26 cellular contexts compared by ENCODE assay signal in genomic region chr9:78565481-78565880, GRCh38.
"Had no signal": no experiment of that assay in that cellular context is flagged by ENCODE, and none has a peak within 500 bp of the region (broad histone marks: within the 10 kb centered on the region; RNA-seq: fewer than 3 reads in every experiment).

No MANE protein-coding gene starts in this region.

- H3K9me3 ChIP-seq: ovary, spleen, testis, tibial nerve, upper lobe of right lung, vagina had no signal

- H3K27me3 ChIP-seq: dorsolateral prefrontal cortex, heart left ventricle, neural progenitor cell, ovary, testis, tibial nerve, upper lobe of right lung, vagina had no signal

- H3K4me3 ChIP-seq: dorsolateral prefrontal cortex, heart left ventricle, lung, neural progenitor cell, ovary, spleen, testis, tibial nerve, upper lobe of right lung, vagina had no signal

- DNase-seq: cortex of kidney; dorsolateral prefrontal cortex; effector memory CD4-positive, alpha-beta T cell; heart left ventricle; hippocampal formation; left colon; left ventricle myocardium superior; mesenchymal stem cell; midbrain; nucleus accumbens; ovary; right cardiac atrium; spleen; stimulated activated CD4-positive, alpha-beta T cell treated with anti-CD3 and anti-CD28 coated beads, Interleukin-15, amount 100 ng/mL, for 24 hours; stimulated activated CD4-positive, alpha-beta T cell treated with anti-CD3 and anti-CD28 coated beads, Interleukin-1b, Interleukin-23, amount 100 ng/mL, for 48 hours; stimulated activated CD4-positive, alpha-beta T cell treated with anti-CD3 and anti-CD28 coated beads, Interleukin-4, amount 100 ng/mL, for 24 hours; stimulated activated naive B cell treated with anti-CD40 and anti-IgM and Interleukin-4, amounts not matched to agents 10 μg/mL and 1 μg/mL and 100 μg/mL, for 72 hours; stimulated activated naive CD8-positive, alpha-beta T cell treated with anti-CD3 and anti-CD28 coated beads, Interleukin-15, amount 100 ng/mL, for 72 hours; testis; upper lobe of right lung had no signal

- H3K4me1 ChIP-seq: heart left ventricle, spleen, testis, tibial nerve, upper lobe of right lung, vagina had no signal

- H3K4me2 ChIP-seq: neural progenitor cell had no signal

- H3K27ac ChIP-seq: dorsolateral prefrontal cortex, heart left ventricle, neural progenitor cell, ovary, spleen, testis, tibial nerve, upper lobe of right lung, vagina had no signal

- ATAC-seq: esophagus mucosa; heart left ventricle; left colon; left ventricle myocardium superior; natural killer cell treated with Interleukin-12 subunit alpha and Interleukin-12 subunit beta and Interleukin-15 and Interleukin-18, amount 100 ng/mL, for 72 hours; right cardiac atrium; stimulated activated naive B cell treated with anti-CD40 and anti-IgM and Interleukin-4, amounts not matched to agents 10 μg/mL and 1 μg/mL and 100 μg/mL, for 72 hours; stimulated activated naive CD8-positive, alpha-beta T cell treated with anti-CD3 and anti-CD28 coated beads, Interleukin-15, amount 100 ng/mL, for 72 hours; upper lobe of right lung had no signal

- H2AFZ ChIP-seq: neural progenitor cell had no signal

- H3K36me3 ChIP-seq: heart left ventricle, neural progenitor cell, ovary, spleen, tibial nerve, upper lobe of right lung, vagina had no signal

- H3K9ac ChIP-seq: neural progenitor cell had no signal
